8 cellular contexts compared by ENCODE assay signal in genomic region chr20:9068896-9069663, GRCh38. TPM values are rescaled to one million over a fixed set of nuclear protein-coding genes. Genes with fewer than 3 reads are reported as not detected.
DNase-seq lines count a peak whose midpoint lies in the region; ATAC-seq and TF ChIP-seq lines count a peak whose summit lies in the region.

TSS of gene PLCB4 (plus strand) at chr20:9069087. CDS start at chr20:9307815, 238,728 bp downstream.

- no peaks in the 10 kb centered on the region for H3K79me2 ChIP-seq in MM.1S (ENCODE audit: low read length)

- no peaks in the 10 kb centered on the region for H4K20me1 ChIP-seq in MM.1S (ENCODE audit: insufficient read depth, low read length)

- H3K4me3 ChIP-seq in MM.1S (ENCODE audit: low read length): peak within 1 kb of the TSS; percentile 40
- peak within 1 kb of the TSS; percentile 96 for H3K4me3 ChIP-seq in neuron (ENCODE audit: low read length)

- H3K9me3 ChIP-seq in MM.1S (replicated peaks; ENCODE audit: insufficient read depth, low read length): no peaks in the 10 kb centered on the region
- H3K9me3 ChIP-seq in neuron (ENCODE audit: low read length): no peaks in the 10 kb centered on the region

- no peak within 1 kb of the TSS for H3K27ac ChIP-seq in MM.1S (ENCODE audit: low read length)
- no peak within 1 kb of the TSS for H3K27ac ChIP-seq in foreskin keratinocyte

- H3K9me2 ChIP-seq in MM.1S (replicated peaks; ENCODE audit: insufficient read depth, low read length): no peaks in the 10 kb centered on the region

- H3K9ac ChIP-seq in MM.1S (ENCODE audit: low read length): no peak within 1 kb of the TSS

- no peaks in the 10 kb centered on the region for H3K36me3 ChIP-seq in MM.1S (replicated peaks; ENCODE audit: insufficient read depth, low read length)
- no peaks in the 10 kb centered on the region for H3K36me3 ChIP-seq in neuron (ENCODE audit: insufficient read depth, low read length)

- peak in 9 of 14 donors; percentile 12 to 81 (median 29) for DNase-seq in C1 segment of cervical spinal cord (lab: John Stamatoyannopoulos, UW)
- DNase-seq in MM.1S: no peak
- DNase-seq in UCSD-AML1 (lab: John Stamatoyannopoulos, UW; ENCODE audit: unreplicated experiment): peak; percentile 86
- DNase-seq in foreskin keratinocyte: peak; percentile 40 to 61
- DNase-seq in COLO829 (ENCODE audit: low spot score): no peak
- DNase-seq in germinal center (ENCODE audit: low spot score): no peak

- TF ChIP-seq CTCF in MM.1S (IDR thresholded peaks at IDR 0.05; ENCODE audit: low read length): no peak
- no peak for TF ChIP-seq CTCF in foreskin keratinocyte (conservative IDR thresholded peaks at IDR 0.05)

- no peak within 1 kb of the TSS for H2AFZ ChIP-seq in MM.1S (ENCODE audit: low read length)
- H2AFZ ChIP-seq in neuron (ENCODE audit: low read depth, low read length): peak within 1 kb of the TSS; percentile 64

- H3K27me3 ChIP-seq in MM.1S (replicated peaks; ENCODE audit: insufficient read depth, low read length) (no peaks in the 10 kb centered on the region), foreskin keratinocyte (no peaks in the 10 kb centered on the region), neuron (ENCODE audit: insufficient read depth, low read length) (no peaks in the 10 kb centered on the region)

- no peaks in the 10 kb centered on the region for H3F3A ChIP-seq in MM.1S (ENCODE audit: insufficient read depth, low read length)

- H3K4me1 ChIP-seq in MM.1S (ENCODE audit: low read length): no peaks in the 10 kb centered on the region
- H3K4me1 ChIP-seq in foreskin keratinocyte: peaks cover 3% of the 10 kb centered on the region
- H3K4me1 ChIP-seq in neuron (ENCODE audit: insufficient read depth, low read length): peaks cover 44% of the 10 kb centered on the region

- ATAC-seq in foreskin keratinocyte (peak; percentile 63), HG03159 (IDR thresholded peaks at IDR 0.05; ENCODE audit: unreplicated experiment) (no peak)

- peak within 1 kb of the TSS; percentile 54; the same call in 1 of the 2 replicates for H3K4me2 ChIP-seq in MM.1S (ENCODE audit: low read depth, low read length)

RNA-seq across cellular contexts. Expression of gene PLCB4, which starts in this region (rescaled TPM):
- 2.4 and 3.1 TPM in 2 replicates for total RNA-seq in foreskin keratinocyte
- polyA plus RNA-seq in foreskin keratinocyte: 0.40 and 0.49 TPM in 2 replicates

Comparison
In these comparisons a context has a peak if more than half of its experiments do, and no peak if none do; other contexts are left out.
1. DNase-seq: peak in C1 segment of cervical spinal cord (9 of 14), UCSD-AML1 (single experiment) and foreskin keratinocyte (2 of 2); none in MM.1S (single experiment), COLO829 (single experiment) and germinal center (single experiment).